ENCODE assay signal across 8 cellular contexts in the genomic region with DNA sequence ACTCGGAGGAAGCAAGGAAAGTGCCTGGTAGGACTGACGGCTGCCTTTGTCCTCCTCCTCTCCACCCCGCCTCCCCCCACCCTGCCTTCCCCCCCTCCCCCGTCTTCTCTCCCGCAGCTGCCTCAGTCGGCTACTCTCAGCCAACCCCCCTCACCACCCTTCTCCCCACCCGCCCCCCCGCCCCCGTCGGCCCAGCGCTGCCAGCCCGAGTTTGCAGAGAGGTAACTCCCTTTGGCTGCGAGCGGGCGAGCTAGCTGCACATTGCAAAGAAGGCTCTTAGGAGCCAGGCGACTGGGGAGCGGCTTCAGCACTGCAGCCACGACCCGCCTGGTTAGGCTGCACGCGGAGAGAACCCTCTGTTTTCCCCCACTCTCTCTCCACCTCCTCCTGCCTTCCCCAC. TPM values are rescaled to one million over a fixed set of nuclear protein-coding genes. Genes with fewer than 3 reads are reported as not detected.
DNase-seq lines count a peak whose midpoint lies in the region; ATAC-seq and TF ChIP-seq lines count a peak whose summit lies in the region.

No MANE protein-coding gene starts in this region.

- ATAC-seq in activated CD8-positive, alpha-beta T cell treated with anti-CD3 and anti-CD28 coated beads, Interleukin-2, amount 10 ng/mL, durations not matched to agents 7 days and 5 days, result no peak

- H3K36me3 ChIP-seq in HUES6 (ENCODE audit: control insufficient read depth, insufficient read depth, low read length) (no peaks in the 10 kb centered on the region), stomach smooth muscle (ENCODE audit: control insufficient read depth in 2 of 2, insufficient read depth in 2 of 2, low read length in 2 of 2) (no peaks in the 10 kb centered on the region)

- DNase-seq in astrocyte of the spinal cord (ENCODE audit: low read depth, low spot score) (peak; percentile 8), iPS-NIHi11 (ENCODE audit: low spot score) (peak; percentile 13), NCI-H2107 (lab: John Stamatoyannopoulos, UW) (no peak), midbrain (lab: John Stamatoyannopoulos, UW) (no peak), Ammon's horn (ENCODE audit: low spot score) (no peak)
- no peak for DNase-seq in activated CD8-positive, alpha-beta T cell treated with anti-CD3 and anti-CD28 coated beads, Interleukin-2, amount 10 ng/mL, durations not matched to agents 7 days and 5 days

- no peaks in the 10 kb centered on the region for H3K36me3 Mint-ChIP-seq in activated CD8-positive, alpha-beta T cell treated with anti-CD3 and anti-CD28 coated beads, Interleukin-2, amount 10 ng/mL, durations not matched to agents 7 days and 5 days (ENCODE audit: low read depth)

- H3K27ac ChIP-seq in HUES6 (ENCODE audit: low read depth, low read length) (peak overlapping the region; percentile 56; the same call in 1 of the 2 replicates), stomach smooth muscle (ENCODE audit: low read length) (peak overlapping the region; percentile 37)

- H3K9ac ChIP-seq in HUES6 (ENCODE audit: low read length) (peak overlapping the region; percentile 66), stomach smooth muscle (ENCODE audit: low read length in 2 of 2) (no peak overlapping the region)

- H3K4me3 Mint-ChIP-seq in activated CD8-positive, alpha-beta T cell treated with anti-CD3 and anti-CD28 coated beads, Interleukin-2, amount 10 ng/mL, durations not matched to agents 7 days and 5 days, result no peak overlapping the region

- no peak for TF ChIP-seq CTCF in astrocyte of the spinal cord (IDR thresholded peaks at IDR 0.05; ENCODE audit: low read depth, low read length)

- H3K9me3 ChIP-seq in HUES6 (ENCODE audit: control insufficient read depth, insufficient read depth, low read depth, low read length) (no peaks in the 10 kb centered on the region; the same call in 1 of the 2 replicates), stomach smooth muscle (ENCODE audit: control insufficient read depth in 2 of 2, low read length in 2 of 2) (no peaks in the 10 kb centered on the region)

- H3K4me1 ChIP-seq in HUES6 (ENCODE audit: control insufficient read depth, insufficient read depth, low read length) (peaks cover 24% of the 10 kb centered on the region), stomach smooth muscle (ENCODE audit: control insufficient read depth, insufficient read depth, low read length) (peaks cover 13% of the 10 kb centered on the region)

- H3K4me3 ChIP-seq in HUES6 (ENCODE audit: low read depth, low read length) (peak overlapping the region; percentile 70), astrocyte of the spinal cord (ENCODE audit: low read depth, low read length) (peak overlapping the region; percentile 50), stomach smooth muscle (ENCODE audit: low read length in 2 of 2) (peak overlapping the region; percentile 62 to 75)

- no peaks in the 10 kb centered on the region for H3K9me3 Mint-ChIP-seq in activated CD8-positive, alpha-beta T cell treated with anti-CD3 and anti-CD28 coated beads, Interleukin-2, amount 10 ng/mL, durations not matched to agents 7 days and 5 days (ENCODE audit: insufficient read depth)

- H3K27me3 ChIP-seq in HUES6 (ENCODE audit: control insufficient read depth, insufficient read depth, low read length), result peaks cover 30% of the 10 kb centered on the region
- peaks cover 0 to 5% of the 10 kb centered on the region in 2 donors for H3K27me3 ChIP-seq in stomach smooth muscle (ENCODE audit: control insufficient read depth in 1 of 2, insufficient read depth in 2 of 2, low read length in 2 of 2)

- POLR2A ChIA-PET in activated CD8-positive, alpha-beta T cell treated with anti-CD3 and anti-CD28 coated beads, Interleukin-2, amount 10 ng/mL, durations not matched to agents 7 days and 5 days (lab: Charles Lee), result no interaction called here

- in situ Hi-C loops in astrocyte of the spinal cord (cut with HindIII; ENCODE audit: low sequenced_read_pairs), result no loop called here

- CTCF ChIA-PET in activated CD8-positive, alpha-beta T cell treated with anti-CD3 and anti-CD28 coated beads, Interleukin-2, amount 10 ng/mL, durations not matched to agents 7 days and 5 days (lab: Charles Lee), result no interaction called here

- H3K4me1 Mint-ChIP-seq in activated CD8-positive, alpha-beta T cell treated with anti-CD3 and anti-CD28 coated beads, Interleukin-2, amount 10 ng/mL, durations not matched to agents 7 days and 5 days (ENCODE audit: low read depth), result peaks cover 2% of the 10 kb centered on the region

- H3K27me3 Mint-ChIP-seq in activated CD8-positive, alpha-beta T cell treated with anti-CD3 and anti-CD28 coated beads, Interleukin-2, amount 10 ng/mL, durations not matched to agents 7 days and 5 days (ENCODE audit: low read depth), result peaks cover 23% of the 10 kb centered on the region

- no peak overlapping the region for H3K27ac Mint-ChIP-seq in activated CD8-positive, alpha-beta T cell treated with anti-CD3 and anti-CD28 coated beads, Interleukin-2, amount 10 ng/mL, durations not matched to agents 7 days and 5 days

RNA-seq across cellular contexts. Expression of gene AR, which starts 0.5 kb away (rescaled TPM):
- total RNA-seq in activated CD8-positive, alpha-beta T cell treated with anti-CD3 and anti-CD28 coated beads, Interleukin-2, amount 10 ng/mL, durations not matched to agents 7 days and 5 days, result not detected

Comparison
In these comparisons a context has a peak if more than half of its experiments do, and no peak if none do; other contexts are left out.
1. DNase-seq: peak in astrocyte of the spinal cord (single experiment) and iPS-NIHi11 (single experiment); none in NCI-H2107 (single experiment), midbrain (single experiment), activated CD8-positive, alpha-beta T cell treated with anti-CD3 and anti-CD28 coated beads, Interleukin-2, amount 10 ng/mL, durations not matched to agents 7 days and 5 days (single experiment) and Ammon's horn (single experiment).
2. Peak in every context shown above with its lines, with median percentiles within 50 percentile points of each other: H3K4me3 ChIP-seq.